Comparison of ENCODE assay signal across 8 cellular contexts in genomic region chr12:26937443-26937862, GRCh38. TPM values are rescaled to one million over a fixed set of nuclear protein-coding genes. Genes with fewer than 3 reads are reported as not detected.
A peak's percentile ranks its signal among the peaks of the same experiment; 100 is the strongest.
DNase-seq lines count a peak whose midpoint lies in the region; TF ChIP-seq lines count a peak whose summit lies in the region.

No MANE protein-coding gene starts in this region.

- TF ChIP-seq CTCF in AG09309 (IDR thresholded peaks at IDR 0.05; ENCODE audit: control insufficient read depth, insufficient read depth, low read depth, low read length, missing control alignments), result no peak
- no peak for TF ChIP-seq CTCF in cardiac fibroblast (IDR thresholded peaks at IDR 0.05; ENCODE audit: low read depth, low read length)

- H3K4me1 ChIP-seq in HUES6 (ENCODE audit: control insufficient read depth, insufficient read depth, low read length) (peaks cover 4% of the 10 kb centered on the region; the same call in 1 of the 2 replicates), muscle layer of colon (ENCODE audit: insufficient read depth, low read length) (peaks cover 21% of the 10 kb centered on the region)

- H3K27ac ChIP-seq in HUES6 (ENCODE audit: low read depth, low read length), result peak overlapping the region; percentile 84
- peak overlapping the region; percentile 99 for H3K27ac ChIP-seq in muscle layer of colon (ENCODE audit: low read depth, low read length)

- peak overlapping the region; percentile 91 for H3K4me3 ChIP-seq in AG09309 (ENCODE audit: control insufficient read depth, low read depth, low read length)
- H3K4me3 ChIP-seq in HUES6 (ENCODE audit: low read depth, low read length), result peak overlapping the region; percentile 92
- peak overlapping the region; percentile 96 to 99 for H3K4me3 ChIP-seq in cardiac fibroblast (replicated peaks in 1 of 2; ENCODE audit: low read depth in 2 of 2, low read length in 2 of 2)
- H3K4me3 ChIP-seq in muscle layer of colon (ENCODE audit: low read depth in 1 of 2, low read length in 2 of 2), result peak overlapping the region; percentile 68 to 92

- peaks cover 13% of the 10 kb centered on the region for H3K36me3 ChIP-seq in HUES6 (ENCODE audit: control insufficient read depth, insufficient read depth, low read length)
- peaks cover 3% of the 10 kb centered on the region for H3K36me3 ChIP-seq in muscle layer of colon (ENCODE audit: insufficient read depth, low read length)

- H3K9me3 ChIP-seq in HUES6 (ENCODE audit: control insufficient read depth, insufficient read depth, low read depth, low read length), result no peaks in the 10 kb centered on the region
- no peaks in the 10 kb centered on the region for H3K9me3 ChIP-seq in muscle layer of colon (ENCODE audit: low read length)

- H3K9ac ChIP-seq in HUES6 (ENCODE audit: low read length) (peak overlapping the region; percentile 98), muscle layer of colon (ENCODE audit: low read length) (peak overlapping the region; percentile 62)

- H3K27me3 ChIP-seq in HUES6 (ENCODE audit: control insufficient read depth, insufficient read depth, low read length), result no peaks in the 10 kb centered on the region
- no peaks in the 10 kb centered on the region for H3K27me3 ChIP-seq in muscle layer of colon (ENCODE audit: control insufficient read depth in 1 of 2, insufficient read depth in 2 of 2, low read length in 2 of 2)

- DNase-seq in AG09309 (ENCODE audit: low read depth) (no peak), cardiac fibroblast (ENCODE audit: low read depth in 2 of 2) (no peak), H4 (ENCODE audit: low spot score) (no peak), NCI-H82 (lab: John Stamatoyannopoulos, UW) (no peak), medulla oblongata (ENCODE audit: extremely low spot score) (no peak), NCI-H2171 (lab: John Stamatoyannopoulos, UW) (no peak)

RNA-seq across cellular contexts. Expression of gene INTS13, which starts 0.3 kb away (rescaled TPM):
- total RNA-seq in H4 (2014; rRNA removed; shearing (Covaris generic)), result 39.7 and 44.9 TPM in 2 replicates

RNA-seq across cellular contexts. Expression of gene FGFR1OP2, which starts 0.8 kb away (rescaled TPM):
- 23.4 and 31.3 TPM in 2 replicates for total RNA-seq in H4 (2014; rRNA removed; shearing (Covaris generic))
